ENCODE assay signal across 18 cellular contexts in genomic region chr16:53814791-53815190, GRCh38.
"Had no signal": no experiment of that assay in that cellular context is flagged by ENCODE, and none has a peak within 500 bp of the region (broad histone marks: within the 10 kb centered on the region; RNA-seq: fewer than 3 reads in every experiment).

No MANE protein-coding gene starts in this region.

- H3K9me3 Mint-ChIP-seq: nephron progenitor cell had no signal

- ATAC-seq: gastroesophageal sphincter; left colon; naive thymus-derived CD4-positive, alpha-beta T cell; sciatic nerve; stimulated activated naive B cell treated with anti-CD40 and anti-IgM and Interleukin-4, amounts not matched to agents 10 μg/mL and 1 μg/mL and 100 μg/mL, for 72 hours; stimulated activated naive CD8-positive, alpha-beta T cell treated with anti-CD3 and anti-CD28 coated beads, Interleukin-15, amount 100 ng/mL, for 72 hours had no signal

- H3K27me3 ChIP-seq: esophagus muscularis mucosa, gastroesophageal sphincter, hepatocyte, spleen, testis, tibial nerve had no signal

- H3K27ac Mint-ChIP-seq: nephron progenitor cell; stimulated activated naive B cell treated with anti-CD40 and anti-IgM and Interleukin-4, amounts not matched to agents 10 μg/mL and 1 μg/mL and 100 μg/mL, for 72 hours had no signal

- H3K4me1 ChIP-seq: spleen, testis had no signal

- H3K27ac ChIP-seq: esophagus muscularis mucosa, gastroesophageal sphincter, hepatocyte, spleen, testis, tibial nerve had no signal

- H3K4me3 Mint-ChIP-seq: naive thymus-derived CD4-positive, alpha-beta T cell; nephron progenitor cell; stimulated activated naive B cell treated with anti-CD40 and anti-IgM and Interleukin-4, amounts not matched to agents 10 μg/mL and 1 μg/mL and 100 μg/mL, for 72 hours; stimulated activated naive CD8-positive, alpha-beta T cell treated with anti-CD3 and anti-CD28 coated beads, Interleukin-15, amount 100 ng/mL, for 72 hours had no signal

- DNase-seq: cortex of kidney; effector memory CD4-positive, alpha-beta T cell; left colon; naive thymus-derived CD4-positive, alpha-beta T cell; nephron progenitor cell; posterior cingulate gyrus; spleen; stimulated activated CD4-positive, alpha-beta T cell treated with anti-CD3 and anti-CD28 coated beads, Interleukin-15, amount 100 ng/mL, for 24 hours; stimulated activated CD4-positive, alpha-beta T cell treated with anti-CD3 and anti-CD28 coated beads, Interleukin-1b, Interleukin-23, amount 100 ng/mL, for 48 hours; stimulated activated CD4-positive, alpha-beta T cell treated with anti-CD3 and anti-CD28 coated beads, Interleukin-4, amount 100 ng/mL, for 24 hours; stimulated activated naive B cell treated with anti-CD40 and anti-IgM and Interleukin-4, amounts not matched to agents 10 μg/mL and 1 μg/mL and 100 μg/mL, for 72 hours; stimulated activated naive CD8-positive, alpha-beta T cell treated with anti-CD3 and anti-CD28 coated beads, Interleukin-15, amount 100 ng/mL, for 72 hours; testis had no signal

- H3K27me3 Mint-ChIP-seq: naive thymus-derived CD4-positive, alpha-beta T cell; stimulated activated naive B cell treated with anti-CD40 and anti-IgM and Interleukin-4, amounts not matched to agents 10 μg/mL and 1 μg/mL and 100 μg/mL, for 72 hours; stimulated activated naive CD8-positive, alpha-beta T cell treated with anti-CD3 and anti-CD28 coated beads, Interleukin-15, amount 100 ng/mL, for 72 hours had no signal
